11 cellular contexts compared by ENCODE assay signal in the genomic region with DNA sequence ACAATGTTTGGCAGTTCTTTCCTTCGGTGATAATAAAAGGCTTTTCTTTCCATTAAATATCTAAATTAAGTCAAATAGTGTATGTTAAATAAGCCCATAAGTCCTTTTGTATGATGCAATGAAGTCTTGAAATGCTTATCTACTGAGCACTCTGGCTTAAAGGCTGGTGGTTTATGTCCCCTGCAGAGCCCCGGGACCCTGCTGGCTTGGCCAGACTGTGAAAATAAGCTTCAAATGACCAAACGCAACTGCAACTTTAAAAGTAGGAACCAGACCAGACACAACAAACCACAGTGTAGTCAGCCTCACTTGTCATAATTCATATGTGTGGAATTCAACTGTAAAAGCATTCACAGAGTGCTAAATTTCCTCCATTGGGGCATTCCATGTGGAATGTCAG.
A peak's percentile ranks its signal among the peaks of the same experiment; 100 is the strongest.
DNase-seq lines count a peak whose midpoint lies in the region; ATAC-seq, FAIRE-seq and TF ChIP-seq lines count a peak whose summit lies in the region.
"Had no signal": no experiment of that assay in that cellular context is flagged by ENCODE, and none has a peak within 500 bp of the region (broad histone marks: within the 10 kb centered on the region; RNA-seq: fewer than 3 reads in every experiment).

No MANE protein-coding gene starts in this region.

- CTCF ChIA-PET in AG04449 (lab: Yijun Ruan, JAX): interaction anchor here (0.7 to 2.9 kb wide), 9 partner anchors 12 to 170 kb away, joined by 3 to 14 read pairs (median 3); no protein-coding TSS in a partner anchor
- CTCF ChIA-PET in activated CD4-positive, alpha-beta memory T cell treated with anti-CD3 and anti-CD28 coated beads, Interleukin-2, amount 10 ng/mL, durations not matched to agents 7 days and 5 days (lab: Charles Lee): interaction anchor here (1.4 to 1.9 kb wide), 2 partner anchors 53 to 75 kb away, joined by 3 to 5 read pairs; no protein-coding TSS in a partner anchor

- no peak for FAIRE-seq in HTR-8/SVneo (lab: Jason Lieb, UNC)

- no peak for TF ChIP-seq CTCF in AG04449 (IDR thresholded peaks at IDR 0.05; ENCODE audit: insufficient read depth, low read length, missing control alignments)
- TF ChIP-seq CTCF in astrocyte of the spinal cord (IDR thresholded peaks at IDR 0.05; ENCODE audit: low read depth, low read length): no peak

- no peak overlapping the region for H3K27ac Mint-ChIP-seq in activated CD4-positive, alpha-beta memory T cell treated with anti-CD3 and anti-CD28 coated beads, Interleukin-2, amount 10 ng/mL, durations not matched to agents 7 days and 5 days

- H3K4me3 ChIP-seq in AG04449 (ENCODE audit: low read depth, low read length) (no peak overlapping the region), astrocyte of the spinal cord (ENCODE audit: low read depth, low read length) (no peak overlapping the region)

- in situ Hi-C loops in astrocyte of the spinal cord (cut with HindIII; ENCODE audit: low sequenced_read_pairs): no loop called here

- DNase-seq in AG04449 (ENCODE audit: low read depth, low spot score) (peak; percentile 99), HTR-8/SVneo (ENCODE audit: insufficient read length, low spot score) (peak; percentile 30), astrocyte of the spinal cord (ENCODE audit: low read depth, low spot score) (peak; percentile 99), left kidney (ENCODE audit: low read depth, low spot score) (peak; percentile 48), T-helper 1 cell (no peak), DMS53 treated with DMSO at 0.1 percent for 48 hours (lab: John Stamatoyannopoulos, UW; ENCODE audit: unreplicated experiment) (no peak)
- DNase-seq in activated CD4-positive, alpha-beta memory T cell treated with anti-CD3 and anti-CD28 coated beads, Interleukin-2, amount 10 ng/mL, durations not matched to agents 7 days and 5 days: no peak
- DNase-seq: activated naive CD4-positive, alpha-beta T cell treated with Interleukin-2 at 50 U/mL for 16 hours; foreskin melanocyte; stimulated activated CD4-positive, alpha-beta T cell treated with anti-CD3 and anti-CD28 coated beads, Interleukin-1b, Interleukin-23, amount 100 ng/mL, for 48 hours had no signal

- no peaks in the 10 kb centered on the region for H3K9me3 Mint-ChIP-seq in activated CD4-positive, alpha-beta memory T cell treated with anti-CD3 and anti-CD28 coated beads, Interleukin-2, amount 10 ng/mL, durations not matched to agents 7 days and 5 days

- ATAC-seq in GM18907 (IDR thresholded peaks at IDR 0.05; ENCODE audit: unreplicated experiment): no peak

- H3K36me3 Mint-ChIP-seq in activated CD4-positive, alpha-beta memory T cell treated with anti-CD3 and anti-CD28 coated beads, Interleukin-2, amount 10 ng/mL, durations not matched to agents 7 days and 5 days (ENCODE audit: low read depth): no peaks in the 10 kb centered on the region

- H3K4me1 Mint-ChIP-seq in activated CD4-positive, alpha-beta memory T cell treated with anti-CD3 and anti-CD28 coated beads, Interleukin-2, amount 10 ng/mL, durations not matched to agents 7 days and 5 days: peaks cover 8% of the 10 kb centered on the region

- POLR2A ChIA-PET in AG04449 (lab: Yijun Ruan, JAX): interaction anchor here (0.5 to 3.7 kb wide), 10 partner anchors 15 to 408 kb away, joined by 3 to 30 read pairs (median 6); a partner anchor contains a TSS
- POLR2A ChIA-PET in activated CD4-positive, alpha-beta memory T cell treated with anti-CD3 and anti-CD28 coated beads, Interleukin-2, amount 10 ng/mL, durations not matched to agents 7 days and 5 days (lab: Charles Lee): interaction anchor here (0.7 to 1.0 kb wide), 2 partner anchors 113 to 283 kb away, joined by 3 read pairs; no protein-coding TSS in a partner anchor

- no peak overlapping the region for H3K4me3 Mint-ChIP-seq in activated CD4-positive, alpha-beta memory T cell treated with anti-CD3 and anti-CD28 coated beads, Interleukin-2, amount 10 ng/mL, durations not matched to agents 7 days and 5 days

- no peaks in the 10 kb centered on the region for H3K27me3 Mint-ChIP-seq in activated CD4-positive, alpha-beta memory T cell treated with anti-CD3 and anti-CD28 coated beads, Interleukin-2, amount 10 ng/mL, durations not matched to agents 7 days and 5 days

Comparison
In these comparisons a context has a peak if more than half of its experiments do, and no peak if none do; other contexts are left out.
1. DNase-seq: peak in AG04449 (single experiment), HTR-8/SVneo (single experiment), astrocyte of the spinal cord (single experiment) and left kidney (single experiment); none in activated CD4-positive, alpha-beta memory T cell treated with anti-CD3 and anti-CD28 coated beads, Interleukin-2, amount 10 ng/mL, durations not matched to agents 7 days and 5 days (single experiment), T-helper 1 cell (0 of 5) and DMS53 treated with DMSO at 0.1 percent for 48 hours (single experiment).